35 cellular contexts compared by ENCODE assay signal in the genomic region with DNA sequence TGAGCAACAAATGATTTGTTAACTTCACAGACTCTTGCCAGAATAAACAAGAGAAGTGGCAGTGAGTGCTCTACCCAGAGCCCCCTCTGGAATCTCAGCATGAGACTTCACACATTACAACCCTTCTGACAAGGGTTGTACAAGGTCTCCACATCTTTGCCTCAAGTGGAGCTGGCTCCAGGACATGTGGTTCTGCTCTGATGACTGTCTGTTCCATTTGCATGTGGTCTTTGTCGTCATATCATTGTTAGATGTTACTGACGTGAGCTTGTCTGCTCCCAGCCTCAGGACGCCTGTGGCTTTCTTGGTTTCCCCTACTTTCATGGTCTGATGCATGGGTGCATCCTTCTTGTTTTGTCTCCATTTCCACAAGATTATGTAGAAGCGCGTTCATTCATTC.
DNase-seq lines count a peak whose midpoint lies in the region; ATAC-seq, FAIRE-seq and TF ChIP-seq lines count a peak whose summit lies in the region.
"Had no signal": no experiment of that assay in that cellular context is flagged by ENCODE, and none has a peak within 500 bp of the region (broad histone marks: within the 10 kb centered on the region; RNA-seq: fewer than 3 reads in every experiment).

No MANE protein-coding gene starts in this region.

- 93% methylated on average over 5 of the region's 5 CpGs; no CpG with 5 or more reads in 1 of the 2 experiments for WGBS in H1 (ENCODE audit: extremely low coverage in 1 of 2, insufficient coverage in 1 of 2, insufficient read length in 1 of 2, insufficient replicate concordance in 2 of 2, low coverage in 1 of 2, low lambda C conversion rate in 2 of 2, missing lambda C conversion rate in 1 of 2), 2 experiments

- no peak overlapping the region for H3K4me3 ChIP-seq in Jurkat, Clone E6-1 (ENCODE audit: low read length)
- H3K4me3 ChIP-seq in H1 (ENCODE audit: extremely low read depth in 1 of 4, insufficient read depth in 2 of 4, low read depth in 3 of 4, low read length in 4 of 4): no peak overlapping the region
- H3K4me3 ChIP-seq: dorsolateral prefrontal cortex, esophagus muscularis mucosa, MG63, neural progenitor cell, pancreas, stomach had no signal

- no peaks in the 10 kb centered on the region for H3K79me1 ChIP-seq in H1 (ENCODE audit: low read depth, low read length)

- TF ChIP-seq POLR2A in H1 (IDR thresholded peaks at IDR 0.05; ENCODE audit: control extremely low read depth in 1 of 2, low read depth in 2 of 2, low read length in 2 of 2): no peak

- peak overlapping the region in 1 of 2 donors; percentile 54 for H3K27ac Mint-ChIP-seq in stimulated activated naive CD8-positive, alpha-beta T cell treated with anti-CD3 and anti-CD28 coated beads, Interleukin-15, amount 100 ng/mL, for 72 hours
- H3K27ac Mint-ChIP-seq: activated CD4-positive, alpha-beta memory T cell treated with anti-CD3 and anti-CD28 coated beads, Interleukin-2, amount 10 ng/mL, durations not matched to agents 7 days and 5 days; activated naive CD4-positive, alpha-beta T cell treated with anti-CD3 and anti-CD28 coated beads, Interleukin-2, amount 10 ng/mL, durations not matched to agents 7 days and 5 days; activated T-helper 17 cell treated with anti-CD3 and anti-CD28 coated beads, Interleukin-2, amount 50 U/mL, for 72 hours; brain; neural progenitor cell; T-helper 2 cell treated with Interferon-gamma antibody and Interleukin-4, amounts not matched to agents 5 μg/mL and 100 μg/mL, for 36 hours had no signal

- H3K36me3 ChIP-seq in H1 (ENCODE audit: control insufficient read depth in 2 of 4, insufficient read depth in 4 of 4, low read length in 3 of 4): no peaks in the 10 kb centered on the region
- H3K36me3 ChIP-seq: esophagus muscularis mucosa, MG63, neural progenitor cell, pancreas, stomach had no signal

- no peak overlapping the region for H3K4ac ChIP-seq in H1 (replicated peaks; ENCODE audit: insufficient read length, low read depth, low read length)

- no peak overlapping the region for H4K5ac ChIP-seq in H1 (ENCODE audit: insufficient read length, low read depth, low read length)

- peak; percentile 40 for ATAC-seq in stimulated activated naive CD8-positive, alpha-beta T cell treated with anti-CD3 and anti-CD28 coated beads, Interleukin-15, amount 100 ng/mL, for 72 hours
- no peak for ATAC-seq in stimulated activated naive CD8-positive, alpha-beta T cell treated with anti-CD3 and anti-CD28 coated beads, Interleukin-15, Interleukin-2, amounts not matched to agents 100 U/mL and 50 U/mL, for 24 hours
- ATAC-seq: activated T-helper 17 cell treated with anti-CD3 and anti-CD28 coated beads, Interleukin-2, amount 50 U/mL, for 72 hours; left lobe of liver; pancreas had no signal

- in situ Hi-C loops in G401 (cut with HindIII; ENCODE audit: low sequenced_read_pairs): no loop called here

- CTCF ChIA-PET in H1 (lab: Charles Lee; ENCODE audit: partially characterized antibody): interaction anchor here (1.2 kb wide), 1 partner anchor 24 kb away, joined by 3 read pairs; no protein-coding TSS in a partner anchor
- CTCF ChIA-PET in HEK293T (lab: Yijun Ruan, JAX): no interaction called here

- no peak overlapping the region for H3K56ac ChIP-seq in H1 (replicated peaks; ENCODE audit: insufficient read length, low read depth, low read length)

- no peak overlapping the region for H2BK15ac ChIP-seq in H1 (ENCODE audit: low read length)

- no peak overlapping the region for H3K4me2 ChIP-seq in H1 (ENCODE audit: insufficient read depth in 1 of 2, low read depth in 2 of 2, low read length in 2 of 2)
- H3K4me2 ChIP-seq: neural progenitor cell had no signal

- no peak overlapping the region for H2BK20ac ChIP-seq in H1 (ENCODE audit: low read length)

- H3K9me3 Mint-ChIP-seq in stimulated activated naive CD8-positive, alpha-beta T cell treated with anti-CD3 and anti-CD28 coated beads, Interleukin-15, amount 100 ng/mL, for 72 hours: no peaks in the 10 kb centered on the region
- H3K9me3 Mint-ChIP-seq: activated naive CD4-positive, alpha-beta T cell treated with anti-CD3 and anti-CD28 coated beads, Interleukin-2, amount 10 ng/mL, durations not matched to agents 7 days and 5 days; brain; neural progenitor cell; T-helper 2 cell treated with Interferon-gamma antibody and Interleukin-4, amounts not matched to agents 5 μg/mL and 100 μg/mL, for 36 hours had no signal

- H3K27me3 ChIP-seq in H1 (replicated peaks in 1 of 4; ENCODE audit: control insufficient read depth in 3 of 4, extremely low read depth in 1 of 4, insufficient read depth in 3 of 4, low read length in 3 of 4): no peaks in the 10 kb centered on the region
- H3K27me3 ChIP-seq: esophagus muscularis mucosa, MG63, neural progenitor cell, pancreas, stomach had no signal

- no peak overlapping the region for H3K18ac ChIP-seq in H1 (ENCODE audit: extremely low read depth, low read length)

- H4K20me1 ChIP-seq in H1 (replicated peaks in 1 of 2; ENCODE audit: control insufficient read depth in 1 of 2, insufficient read depth in 2 of 2, low read length in 2 of 2): no peaks in the 10 kb centered on the region

- POLR2A ChIA-PET in H1 (lab: Charles Lee; ENCODE audit: partially characterized antibody) (no interaction called here), HEK293T (lab: Yijun Ruan, JAX) (no interaction called here)

- no peaks in the 10 kb centered on the region; the same call in 1 of the 2 replicates for H3K23me2 ChIP-seq in H1 (ENCODE audit: low read depth, low read length)

- H3K27ac ChIP-seq in H1 (ENCODE audit: low read depth, low read length): no peak overlapping the region
- H3K27ac ChIP-seq: C4-2B, dorsolateral prefrontal cortex, esophagus muscularis mucosa, neural progenitor cell, pancreas, stomach had no signal

- H2AK5ac ChIP-seq in H1 (ENCODE audit: low read depth, low read length): no peak overlapping the region

- H2BK5ac ChIP-seq in H1 (ENCODE audit: low read depth, low read length): no peak overlapping the region

- peaks cover 18% of the 10 kb centered on the region for H3K27me3 Mint-ChIP-seq in stimulated activated naive CD8-positive, alpha-beta T cell treated with anti-CD3 and anti-CD28 coated beads, Interleukin-15, amount 100 ng/mL, for 72 hours
- H3K27me3 Mint-ChIP-seq: activated CD4-positive, alpha-beta memory T cell treated with anti-CD3 and anti-CD28 coated beads, Interleukin-2, amount 10 ng/mL, durations not matched to agents 7 days and 5 days; activated naive CD4-positive, alpha-beta T cell treated with anti-CD3 and anti-CD28 coated beads, Interleukin-2, amount 10 ng/mL, durations not matched to agents 7 days and 5 days had no signal

- no peak for TF ChIP-seq CTCF in H1 (IDR thresholded peaks at IDR 0.05; ENCODE audit: control extremely low read depth in 1 of 3, insufficient read depth in 1 of 3, low read depth in 1 of 3, low read length in 3 of 3)

- H4K91ac ChIP-seq in H1 (replicated peaks; ENCODE audit: insufficient read length, low read length): no peak overlapping the region

- FAIRE-seq in H1 (lab: Jason Lieb, UNC): no peak
- FAIRE-seq: endometrium, GM19239, islet of Langerhans, pancreas had no signal

- no peaks in the 10 kb centered on the region for H3K4me1 ChIP-seq in H1 (replicated peaks in 1 of 4; ENCODE audit: control insufficient read depth in 3 of 4, insufficient read depth in 4 of 4, low read length in 3 of 4)
- H3K4me1 ChIP-seq: Caco-2, neural progenitor cell, pancreas, stomach had no signal

- DNase-seq in stimulated activated naive CD8-positive, alpha-beta T cell treated with anti-CD3 and anti-CD28 coated beads, Interleukin-15, amount 100 ng/mL, for 72 hours: no peak
- DNase-seq in stimulated activated naive CD8-positive, alpha-beta T cell treated with anti-CD3 and anti-CD28 coated beads, Interleukin-15, Interleukin-2, amounts not matched to agents 100 U/mL and 50 U/mL, for 24 hours: no peak
- peak; percentile 77 for DNase-seq in Jurkat, Clone E6-1 (ENCODE audit: low read depth, low spot score)
- no peak for DNase-seq in H1 (ENCODE audit: low read depth in 1 of 2, low spot score in 2 of 2)
- no peak for DNase-seq in HEK293T (ENCODE audit: extremely low spot score)
- no peak for DNase-seq in NCI-H2081 (lab: John Stamatoyannopoulos, UW)
- DNase-seq in G401 (ENCODE audit: low spot score): no peak
- DNase-seq: activated CD4-positive, alpha-beta memory T cell treated with anti-CD3 and anti-CD28 coated beads, Interleukin-2, amount 10 ng/mL, durations not matched to agents 7 days and 5 days; activated CD4-positive, alpha-beta T cell treated with anti-CD3 and anti-CD28 coated beads for 1 hour; activated naive CD4-positive, alpha-beta T cell treated with anti-CD3 and anti-CD28 coated beads, Interleukin-2, amount 10 ng/mL, durations not matched to agents 7 days and 5 days; amniotic stem cell; Caco-2; cerebellar nuclear complex; DND-41; dorsolateral prefrontal cortex; foreskin fibroblast; GOT3; head of caudate nucleus; KBM-7; MG63; NCI-H1436; NCI-H774; pancreas; stimulated activated CD4-positive, alpha-beta T cell treated with anti-CD3 and anti-CD28 coated beads, Interleukin-1b, Interleukin-23, amount 100 ng/mL, for 48 hours; stomach had no signal

- no peak for TF ChIP-seq EP300 in H1 (IDR thresholded peaks at IDR 0.05; ENCODE audit: borderline replicate concordance in 1 of 2, low read depth in 2 of 2, low read length in 2 of 2)

- H3K9ac ChIP-seq in H1 (replicated peaks in 1 of 4; ENCODE audit: extremely low read depth in 1 of 4, low read depth in 3 of 4, low read length in 3 of 4): no peak overlapping the region
- H3K9ac ChIP-seq: neural progenitor cell had no signal

- no peak overlapping the region for H3K4me3 Mint-ChIP-seq in stimulated activated naive CD8-positive, alpha-beta T cell treated with anti-CD3 and anti-CD28 coated beads, Interleukin-15, amount 100 ng/mL, for 72 hours
- H3K4me3 Mint-ChIP-seq: activated CD4-positive, alpha-beta memory T cell treated with anti-CD3 and anti-CD28 coated beads, Interleukin-2, amount 10 ng/mL, durations not matched to agents 7 days and 5 days; activated naive CD4-positive, alpha-beta T cell treated with anti-CD3 and anti-CD28 coated beads, Interleukin-2, amount 10 ng/mL, durations not matched to agents 7 days and 5 days; activated T-helper 17 cell treated with anti-CD3 and anti-CD28 coated beads, Interleukin-2, amount 50 U/mL, for 72 hours; brain; neural progenitor cell; T-helper 2 cell treated with Interferon-gamma antibody and Interleukin-4, amounts not matched to agents 5 μg/mL and 100 μg/mL, for 36 hours had no signal

- no peak overlapping the region for H4K8ac ChIP-seq in H1 (ENCODE audit: extremely low read depth, insufficient read depth, low read length)

- H2AFZ ChIP-seq in H1 (ENCODE audit: low read length): no peak overlapping the region
- H2AFZ ChIP-seq: neural progenitor cell had no signal

- H3K79me2 ChIP-seq in H1 (ENCODE audit: control insufficient read depth in 1 of 2, insufficient read depth in 2 of 2, low read length in 2 of 2): no peaks in the 10 kb centered on the region

- H3K4me1 Mint-ChIP-seq in stimulated activated naive CD8-positive, alpha-beta T cell treated with anti-CD3 and anti-CD28 coated beads, Interleukin-15, amount 100 ng/mL, for 72 hours: no peaks in the 10 kb centered on the region
- H3K4me1 Mint-ChIP-seq: activated CD4-positive, alpha-beta memory T cell treated with anti-CD3 and anti-CD28 coated beads, Interleukin-2, amount 10 ng/mL, durations not matched to agents 7 days and 5 days; activated naive CD4-positive, alpha-beta T cell treated with anti-CD3 and anti-CD28 coated beads, Interleukin-2, amount 10 ng/mL, durations not matched to agents 7 days and 5 days; brain; neural progenitor cell had no signal

- no peak for TF ChIP-seq RAD21 in H1 (IDR thresholded peaks at IDR 0.05 in 1 of 2, conservative IDR thresholded peaks at IDR 0.05 in 1 of 2; ENCODE audit: low read depth in 2 of 2, low read length in 2 of 2)

- no peaks in the 10 kb centered on the region for H3K9me3 ChIP-seq in H1 (ENCODE audit: insufficient read depth in 2 of 2, low read depth in 1 of 2, low read length in 1 of 2)
- H3K9me3 ChIP-seq: Caco-2, esophagus muscularis mucosa, MG63, pancreas, stomach had no signal

- no peak overlapping the region for H2BK120ac ChIP-seq in H1 (replicated peaks; ENCODE audit: low read depth, low read length)

- H2BK12ac ChIP-seq in H1 (ENCODE audit: low read depth, low read length): no peak overlapping the region

- H3K23ac ChIP-seq in H1 (ENCODE audit: insufficient read length): no peak overlapping the region

- peak overlapping the region; percentile 28 for H3K14ac ChIP-seq in H1 (ENCODE audit: insufficient read length)
